ENCODE assay signal across 8 cellular contexts in genomic region chr4:182143086-182143821, GRCh38.
A peak's percentile ranks its signal among the peaks of the same experiment; 100 is the strongest.
DNase-seq lines count a peak whose midpoint lies in the region; ATAC-seq and TF ChIP-seq lines count a peak whose summit lies in the region.

No MANE protein-coding gene starts in this region.

- H3K4me3 Mint-ChIP-seq in activated naive CD4-positive, alpha-beta T cell treated with anti-CD3 and anti-CD28 coated beads, Interleukin-2, amount 10 ng/mL, durations not matched to agents 7 days and 5 days = peak overlapping the region; percentile 66

- no peak for TF ChIP-seq CTCF in body of pancreas (IDR thresholded peaks at IDR 0.05)
- no peak for TF ChIP-seq CTCF in lower leg skin (IDR thresholded peaks at IDR 0.05)
- no peak for TF ChIP-seq CTCF in upper lobe of left lung (IDR thresholded peaks at IDR 0.05)

- peaks cover 59% of the 10 kb centered on the region for H3K27me3 Mint-ChIP-seq in activated naive CD4-positive, alpha-beta T cell treated with anti-CD3 and anti-CD28 coated beads, Interleukin-2, amount 10 ng/mL, durations not matched to agents 7 days and 5 days

- peaks cover 1% of the 10 kb centered on the region for H3K36me3 Mint-ChIP-seq in activated naive CD4-positive, alpha-beta T cell treated with anti-CD3 and anti-CD28 coated beads, Interleukin-2, amount 10 ng/mL, durations not matched to agents 7 days and 5 days

- H3K9me3 ChIP-seq in body of pancreas (no peaks in the 10 kb centered on the region), upper lobe of left lung (no peaks in the 10 kb centered on the region)

- CTCF ChIA-PET in activated naive CD4-positive, alpha-beta T cell treated with anti-CD3 and anti-CD28 coated beads, Interleukin-2, amount 10 ng/mL, durations not matched to agents 7 days and 5 days (lab: Charles Lee) = no interaction called here

- TF ChIP-seq POLR2A in body of pancreas (IDR thresholded peaks at IDR 0.05) = no peak
- no peak for TF ChIP-seq POLR2A in lower leg skin (IDR thresholded peaks at IDR 0.05)
- no peak for TF ChIP-seq POLR2A in upper lobe of left lung (IDR thresholded peaks at IDR 0.05)

- no peak overlapping the region for H3K27ac Mint-ChIP-seq in activated naive CD4-positive, alpha-beta T cell treated with anti-CD3 and anti-CD28 coated beads, Interleukin-2, amount 10 ng/mL, durations not matched to agents 7 days and 5 days

- peaks cover 27% of the 10 kb centered on the region for H3K4me1 ChIP-seq in body of pancreas
- peaks cover 22 to 34% (median 26%) of the 10 kb centered on the region in 4 donors for H3K4me1 ChIP-seq in upper lobe of left lung

- peaks cover 23% of the 10 kb centered on the region for H3K4me1 Mint-ChIP-seq in activated naive CD4-positive, alpha-beta T cell treated with anti-CD3 and anti-CD28 coated beads, Interleukin-2, amount 10 ng/mL, durations not matched to agents 7 days and 5 days

- H3K9me3 Mint-ChIP-seq in activated naive CD4-positive, alpha-beta T cell treated with anti-CD3 and anti-CD28 coated beads, Interleukin-2, amount 10 ng/mL, durations not matched to agents 7 days and 5 days = no peaks in the 10 kb centered on the region

- H3K27me3 ChIP-seq in body of pancreas (peaks cover 0 to 22% of the 10 kb centered on the region in 2 donors), upper lobe of left lung (peaks cover 0 to 45% (median 27%) of the 10 kb centered on the region in 4 donors)

- ATAC-seq in body of pancreas (peak; percentile 41), upper lobe of left lung (ENCODE audit: low FRiP score in 2 of 2) (peak in 1 of 2 donors; percentile 20)

- no peak for TF ChIP-seq EP300 in upper lobe of left lung (IDR thresholded peaks at IDR 0.05)

- no peaks in the 10 kb centered on the region for H3K36me3 ChIP-seq in body of pancreas (replicated peaks in 1 of 2; ENCODE audit: insufficient read depth in 1 of 2, low read depth in 2 of 2)
- no peaks in the 10 kb centered on the region for H3K36me3 ChIP-seq in upper lobe of left lung

- intact Hi-C loops in body of pancreas (cut with DNase I) = no loop called here
- intact Hi-C loops in lower leg skin (cut with DNase I; ENCODE audit: low total_unique reads) = no loop called here

- 1 to 3% methylated on average over 32 to 36 of the region's 36 CpGs for WGBS in body of pancreas, 2 donors
- 2 to 3% methylated on average over 36 of the region's 36 CpGs for WGBS in lower leg skin, 2 donors
- WGBS in upper lobe of left lung, 2 donors = 5% methylated on average over 36 of the region's 36 CpGs

- DNase-seq in activated naive CD4-positive, alpha-beta T cell treated with anti-CD3 and anti-CD28 coated beads, Interleukin-2, amount 10 ng/mL, durations not matched to agents 7 days and 5 days = no peak
- no peak for DNase-seq in activated naive CD4-positive, alpha-beta T cell (lab: John Stamatoyannopoulos, UW)
- DNase-seq in body of pancreas (peak in 2 of 4 donors; percentile 7 to 13), lower leg skin (ENCODE audit: low spot score in 2 of 2) (no peak), upper lobe of left lung (no peak), DMS79 (lab: John Stamatoyannopoulos, UW) (no peak), NCI-H2081 (lab: John Stamatoyannopoulos, UW) (no peak), NOMO-1 treated with DMSO at 0.1 percent for 48 hours (lab: John Stamatoyannopoulos, UW; ENCODE audit: unreplicated experiment) (no peak)

- H3K27ac ChIP-seq in body of pancreas (no peak overlapping the region), upper lobe of left lung (no peak overlapping the region)

- peak overlapping the region in 1 of 2 donors; percentile 62 for H3K4me3 ChIP-seq in body of pancreas
- H3K4me3 ChIP-seq in lower leg skin (ENCODE audit: low read depth, poor library complexity, severe bottlenecking) = peak overlapping the region; percentile 11
- peak overlapping the region in 3 of 4 donors; percentile 54 to 65 (median 55) for H3K4me3 ChIP-seq in upper lobe of left lung
